15 cellular contexts compared by ENCODE assay signal in genomic region chr10:2207246-2207922, GRCh38.
DNase-seq lines count a peak whose midpoint lies in the region; ATAC-seq, FAIRE-seq and TF ChIP-seq lines count a peak whose summit lies in the region.
"Had no signal": no experiment of that assay in that cellular context is flagged by ENCODE, and none has a peak within 500 bp of the region (broad histone marks: within the 10 kb centered on the region; RNA-seq: fewer than 3 reads in every experiment).

No MANE protein-coding gene starts in this region.

- no peak for TF ChIP-seq CTCF in breast epithelium (IDR thresholded peaks at IDR 0.05)
- no peak for TF ChIP-seq CTCF in K562 (IDR thresholded peaks at IDR 0.05 in 2 of 3, conservative IDR thresholded peaks at IDR 0.05 in 1 of 3; ENCODE audit: insufficient read depth in 2 of 3, low read depth in 1 of 3, low read length in 3 of 3)
- TF ChIP-seq CTCF in omental fat pad (IDR thresholded peaks at IDR 0.05), result no peak

- TF ChIP-seq POLR2A in breast epithelium (IDR thresholded peaks at IDR 0.05) (no peak), K562 (conservative IDR thresholded peaks at IDR 0.05) (no peak)

- H3K9me3 ChIP-seq in breast epithelium (no peaks in the 10 kb centered on the region), K562 (replicated peaks; ENCODE audit: control insufficient read depth, insufficient read depth, low read depth, low read length) (no peaks in the 10 kb centered on the region)
- H3K9me3 ChIP-seq: BLaER1 treated with 17β-estradiol and CSF1 and Interleukin-3, amounts not matched to agents 10 nM and 100 nM had no signal

- H2AFZ ChIP-seq in K562 (ENCODE audit: low read depth, low read length), result peak overlapping the region; percentile 91

- H3K9ac ChIP-seq in K562 (ENCODE audit: insufficient read depth in 1 of 2, low read depth in 2 of 2, low read length in 2 of 2), result no peak overlapping the region
- H3K9ac ChIP-seq: BLaER1 treated with 17β-estradiol and CSF1 and Interleukin-3, amounts not matched to agents 10 nM and 100 nM had no signal

- peak; percentile 74 for FAIRE-seq in K562 (lab: Jason Lieb, UNC)
- FAIRE-seq: GM12892, GM18507 had no signal

- no peaks in the 10 kb centered on the region for H3K79me2 ChIP-seq in K562 (ENCODE audit: control insufficient read depth, insufficient read depth, low read length)

- H3K4me3 ChIP-seq in breast epithelium (no peak overlapping the region), K562 (0 out of 2 replicates have a peak overlapping the region, but pooled peaks have one; percentile 26)
- H3K4me3 ChIP-seq: BLaER1 treated with 17β-estradiol and CSF1 and Interleukin-3, amounts not matched to agents 10 nM and 100 nM had no signal

- peak overlapping the region; percentile 72 for H3K4me2 ChIP-seq in K562 (ENCODE audit: insufficient read depth, low read length)
- H3K4me2 ChIP-seq: BLaER1 treated with 17β-estradiol and CSF1 and Interleukin-3, amounts not matched to agents 10 nM and 100 nM had no signal

- BruUV-seq in K562 (replicated peaks; lab: Mats Ljungman, UMichigan), result no TSS peak

- TF ChIP-seq RAD21 in K562 (CRISPR knock-in tag; conservative IDR thresholded peaks at IDR 0.05 in 1 of 2, IDR thresholded peaks at IDR 0.05 in 1 of 2), result no peak

- DNase-seq in T47D (ENCODE audit: low read depth in 1 of 2, low spot score in 1 of 2) (peak; percentile 6 to 46), breast epithelium (ENCODE audit: low spot score in 2 of 2) (no peak), K562 (ENCODE audit: extremely low read depth in 1 of 4, low spot score in 3 of 4) (peak; percentile 67 to 79 (median 74)), posterior vena cava (ENCODE audit: low spot score) (peak; percentile 58), omental fat pad (ENCODE audit: low spot score) (no peak), NCI-H1048 (lab: John Stamatoyannopoulos, UW) (no peak)
- DNase-seq: Calu3; CD8-positive, alpha-beta T cell; GDM1; GOT3; H9 had no signal

- TF ChIP-seq EP300 in K562 (IDR thresholded peaks at IDR 0.05; ENCODE audit: low read length), result no peak

- H3K27ac ChIP-seq in breast epithelium, result no peak overlapping the region
- H3K27ac ChIP-seq in K562 (ENCODE audit: extremely low read depth, low read depth, low read length), result no peak overlapping the region
- H3K27ac ChIP-seq: BLaER1 treated with 17β-estradiol and CSF1 and Interleukin-3, amounts not matched to agents 10 nM and 100 nM had no signal

- ATAC-seq in K562 (peak; percentile 90), HG02678 (IDR thresholded peaks at IDR 0.05; ENCODE audit: unreplicated experiment) (no peak), omental fat pad (ENCODE audit: low FRiP score) (no peak)
- ATAC-seq: CD8-positive, alpha-beta T cell had no signal

- no peaks in the 10 kb centered on the region for H3K36me3 ChIP-seq in breast epithelium
- H3K36me3 ChIP-seq in K562 (ENCODE audit: control insufficient read depth, insufficient read depth, low read length), result no peaks in the 10 kb centered on the region
- H3K36me3 ChIP-seq: BLaER1 treated with 17β-estradiol and CSF1 and Interleukin-3, amounts not matched to agents 10 nM and 100 nM had no signal

- WGBS in K562 (ENCODE audit: insufficient coverage, low coverage, missing lambda C conversion rate), result 4% methylated on average over 27 of the region's 27 CpGs

- no peaks in the 10 kb centered on the region for H3K9me1 ChIP-seq in K562 (ENCODE audit: control insufficient read depth, insufficient read depth, low read length)

- H3K27me3 ChIP-seq in breast epithelium, result no peaks in the 10 kb centered on the region
- H3K27me3 ChIP-seq in K562 (ENCODE audit: control insufficient read depth in 2 of 2, insufficient read depth in 2 of 2, low read length in 2 of 2), result no peaks in the 10 kb centered on the region
- H3K27me3 ChIP-seq: BLaER1 treated with 17β-estradiol and CSF1 and Interleukin-3, amounts not matched to agents 10 nM and 100 nM had no signal

- POLR2A ChIA-PET in K562 (lab: Yijun Ruan, JAX), result interaction anchor here (1.4 kb wide), 1 partner anchor 11 kb away, joined by 3 read pairs; no protein-coding TSS in a partner anchor

- in situ Hi-C loops in T47D (cut with HindIII; ENCODE audit: low pct_unique_long_range_greater_than_20kb, low sequenced_read_pairs), result no loop called here
- in situ Hi-C loops in K562 (cut with MboI), result no loop called here

- intact Hi-C loops in breast epithelium (cut with DNase I; ENCODE audit: low total_unique reads) (loop anchor here (5.0 kb wide), 1 partner anchor 870 kb away; no protein-coding TSS in a partner anchor), K562 (cut with micrococcal nuclease) (no loop called here), posterior vena cava (cut with DNase I) (no loop called here)

- CTCF ChIA-PET in K562 (lab: Yijun Ruan, JAX; ENCODE audit: low intra/inter-chr PET ratio), result no interaction called here

- H3K4me1 ChIP-seq in breast epithelium, result no peaks in the 10 kb centered on the region
- no peaks in the 10 kb centered on the region for H3K4me1 ChIP-seq in K562 (replicated peaks in 1 of 2; ENCODE audit: control insufficient read depth in 2 of 2, insufficient read depth in 2 of 2, low read length in 2 of 2)
- H3K4me1 ChIP-seq: BLaER1 treated with 17β-estradiol and CSF1 and Interleukin-3, amounts not matched to agents 10 nM and 100 nM had no signal

- no peaks in the 10 kb centered on the region for H4K20me1 ChIP-seq in K562 (replicated peaks; ENCODE audit: control insufficient read depth, insufficient read depth, low read length)
- H4K20me1 ChIP-seq: BLaER1 treated with 17β-estradiol and CSF1 and Interleukin-3, amounts not matched to agents 10 nM and 100 nM had no signal

TF ChIP-seq in K562, 482 proteins besides CTCF, POLR2A, EP300 and RAD21 (continues in another document):
- TF ChIP-seq GATA2 (CRISPR knock-in tag; IDR thresholded peaks at IDR 0.05) (no peak), MEIS2 (IDR thresholded peaks at IDR 0.05; ENCODE audit: partially characterized antibody) (peak; percentile 87), ZNF316 (IDR thresholded peaks at IDR 0.05) (no peak), NR2C2 (CRISPR knock-in tag; IDR thresholded peaks at IDR 0.05) (no peak), NR2C2 (tag; IDR thresholded peaks at IDR 0.05) (peak; percentile 58; the same call in 1 of the 2 replicates), MBD1 (CRISPR knock-in tag; IDR thresholded peaks at IDR 0.05) (no peak), NRF1 (conservative IDR thresholded peaks at IDR 0.05 in 1 of 2, IDR thresholded peaks at IDR 0.05 in 1 of 2) (peak; percentile 95), ZNF766 (CRISPR knock-in tag; conservative IDR thresholded peaks at IDR 0.05) (peak; percentile 55; the same call in 1 of the 2 replicates), L3MBTL2 (IDR thresholded peaks at IDR 0.05) (peak; percentile 70), RBFOX2 (IDR thresholded peaks at IDR 0.05; ENCODE audit: low read depth, low read length) (0 out of 2 replicates have a peak, but pooled peaks have one; percentile 14), EHMT2 (IDR thresholded peaks at IDR 0.05) (0 out of 2 replicates have a peak, but pooled peaks have one; percentile 26)
- TF ChIP-seq, protein P1, sequence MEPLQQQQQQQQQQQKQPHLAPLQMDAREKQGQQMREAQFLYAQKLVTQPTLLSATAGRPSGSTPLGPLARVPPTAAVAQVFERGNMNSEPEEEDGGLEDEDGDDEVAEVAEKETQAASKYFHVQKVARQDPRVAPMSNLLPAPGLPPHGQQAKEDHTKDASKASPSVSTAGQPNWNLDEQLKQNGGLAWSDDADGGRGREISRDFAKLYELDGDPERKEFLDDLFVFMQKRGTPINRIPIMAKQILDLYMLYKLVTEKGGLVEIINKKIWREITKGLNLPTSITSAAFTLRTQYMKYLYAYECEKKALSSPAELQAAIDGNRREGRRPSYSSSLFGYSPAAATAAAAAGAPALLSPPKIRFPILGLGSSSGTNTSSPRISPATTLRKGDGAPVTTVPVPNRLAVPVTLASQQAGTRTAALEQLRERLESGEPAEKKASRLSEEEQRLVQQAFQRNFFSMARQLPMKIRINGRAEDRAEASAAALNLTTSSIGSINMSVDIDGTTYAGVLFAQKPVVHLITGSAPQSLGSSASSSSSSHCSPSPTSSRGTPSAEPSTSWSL (CRISPR knock-in tag; IDR thresholded peaks at IDR 0.05; ENCODE audit: borderline replicate concordance), result no peak
- TF ChIP-seq, protein P2, sequence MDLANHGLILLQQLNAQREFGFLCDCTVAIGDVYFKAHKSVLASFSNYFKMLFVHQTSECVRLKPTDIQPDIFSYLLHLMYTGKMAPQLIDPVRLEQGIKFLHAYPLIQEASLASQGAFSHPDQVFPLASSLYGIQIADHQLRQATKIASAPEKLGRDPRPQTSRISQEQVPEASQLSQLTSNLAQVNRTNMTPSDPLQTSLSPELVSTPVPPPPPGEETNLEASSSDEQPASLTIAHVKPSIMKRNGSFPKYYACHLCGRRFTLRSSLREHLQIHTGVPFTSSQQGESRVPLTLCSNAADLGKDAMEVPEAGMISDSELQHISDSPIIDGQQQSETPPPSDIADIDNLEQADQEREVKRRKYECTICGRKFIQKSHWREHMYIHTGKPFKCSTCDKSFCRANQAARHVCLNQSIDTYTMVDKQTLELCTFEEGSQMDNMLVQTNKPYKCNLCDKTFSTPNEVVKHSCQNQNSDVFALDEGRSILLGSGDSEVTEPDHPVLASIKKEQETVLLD (IDR thresholded peaks at IDR 0.05), result peak; percentile 92
- TF ChIP-seq, protein P3, sequence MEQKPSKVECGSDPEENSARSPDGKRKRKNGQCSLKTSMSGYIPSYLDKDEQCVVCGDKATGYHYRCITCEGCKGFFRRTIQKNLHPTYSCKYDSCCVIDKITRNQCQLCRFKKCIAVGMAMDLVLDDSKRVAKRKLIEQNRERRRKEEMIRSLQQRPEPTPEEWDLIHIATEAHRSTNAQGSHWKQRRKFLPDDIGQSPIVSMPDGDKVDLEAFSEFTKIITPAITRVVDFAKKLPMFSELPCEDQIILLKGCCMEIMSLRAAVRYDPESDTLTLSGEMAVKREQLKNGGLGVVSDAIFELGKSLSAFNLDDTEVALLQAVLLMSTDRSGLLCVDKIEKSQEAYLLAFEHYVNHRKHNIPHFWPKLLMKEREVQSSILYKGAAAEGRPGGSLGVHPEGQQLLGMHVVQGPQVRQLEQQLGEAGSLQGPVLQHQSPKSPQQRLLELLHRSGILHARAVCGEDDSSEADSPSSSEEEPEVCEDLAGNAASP (IDR thresholded peaks at IDR 0.05), result no peak

Comparison
In these comparisons a context has a peak if more than half of its experiments do, and no peak if none do; other contexts are left out.
1. DNase-seq: peak in T47D (2 of 2), K562 (4 of 4) and posterior vena cava (single experiment); none in breast epithelium (0 of 2), omental fat pad (single experiment) and NCI-H1048 (single experiment).